ENCODE assay signal across 9 cellular contexts in the genomic region with DNA sequence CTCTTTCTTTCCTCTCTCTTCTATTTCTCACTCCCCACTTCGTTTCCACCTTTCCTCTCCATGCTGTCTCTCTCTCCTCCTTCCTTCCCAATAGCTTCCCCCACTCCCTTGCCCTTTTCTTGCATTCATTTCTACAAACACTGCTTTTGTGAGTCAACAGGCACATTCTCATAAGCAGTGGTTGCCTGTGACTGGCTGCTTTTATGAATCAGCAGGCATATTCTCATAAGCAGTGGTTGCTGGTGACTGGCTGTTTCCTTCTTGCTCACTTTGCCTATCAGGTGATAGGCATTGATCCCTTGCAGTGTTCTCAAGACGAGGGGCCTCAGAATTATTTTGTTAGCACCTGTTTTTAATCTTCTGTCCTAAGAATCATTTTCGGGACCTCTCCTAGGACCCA.
DNase-seq lines count a peak whose midpoint lies in the region; ATAC-seq and TF ChIP-seq lines count a peak whose summit lies in the region.
"Had no signal": no experiment of that assay in that cellular context is flagged by ENCODE, and none has a peak within 500 bp of the region (broad histone marks: within the 10 kb centered on the region; RNA-seq: fewer than 3 reads in every experiment).

No MANE protein-coding gene starts in this region.

- H3K36me3 ChIP-seq in mammary epithelial cell (ENCODE audit: insufficient read depth, low read length) (no peaks in the 10 kb centered on the region), osteoblast (ENCODE audit: insufficient read depth, low read length) (no peaks in the 10 kb centered on the region)

- peak; percentile 7 for DNase-seq in GM04504 (ENCODE audit: low read depth)
- DNase-seq in HS-5 (ENCODE audit: low read depth), result peak; percentile 45
- DNase-seq in mammary epithelial cell, result peak; percentile 82
- peak; percentile 85 for DNase-seq in osteoblast (ENCODE audit: insufficient read length, low spot score, missing footprints)
- DNase-seq in DMS153 (lab: John Stamatoyannopoulos, UW), result no peak
- DNase-seq in NCI-H2171 (lab: John Stamatoyannopoulos, UW), result no peak
- DNase-seq in NAMALWA (ENCODE audit: low spot score), result no peak
- DNase-seq: NCI-H1417 had no signal

- H3K9ac ChIP-seq in mammary epithelial cell (ENCODE audit: insufficient read depth, low read length), result no peak overlapping the region

- H2AFZ ChIP-seq in mammary epithelial cell (ENCODE audit: low read depth, low read length) (no peak overlapping the region), osteoblast (ENCODE audit: low read length) (peak overlapping the region; percentile 66)

- H3K4me2 ChIP-seq in mammary epithelial cell (ENCODE audit: insufficient read depth, low read depth, low read length) (no peak overlapping the region), osteoblast (ENCODE audit: insufficient read depth, low read length) (peak overlapping the region; percentile 4)

- WGBS in mammary epithelial cell (ENCODE audit: low coverage, missing lambda C conversion rate), result 89% methylated on average over 3 of the region's 3 CpGs

- intact Hi-C loops in mammary epithelial cell (cut with micrococcal nuclease), result no loop called here

- H3K9me3 ChIP-seq in mammary epithelial cell (replicated peaks; ENCODE audit: insufficient read depth, low read length) (no peaks in the 10 kb centered on the region), osteoblast (ENCODE audit: low read depth, low read length) (no peaks in the 10 kb centered on the region)

- H3K79me2 ChIP-seq in mammary epithelial cell (ENCODE audit: insufficient read depth, low read length) (no peaks in the 10 kb centered on the region), osteoblast (ENCODE audit: insufficient read depth, low read length) (no peaks in the 10 kb centered on the region)

- TF ChIP-seq CTCF in mammary epithelial cell (conservative IDR thresholded peaks at IDR 0.05 in 1 of 2, IDR thresholded peaks at IDR 0.05 in 1 of 2; ENCODE audit: extremely low read depth in 1 of 2, insufficient read depth in 1 of 2, low read depth in 1 of 2, low read length in 2 of 2) (no peak), osteoblast (IDR thresholded peaks at IDR 0.05; ENCODE audit: extremely low read depth, low read depth, low read length) (no peak)

- H3K4me3 ChIP-seq in mammary epithelial cell (replicated peaks in 1 of 3; ENCODE audit: insufficient read depth in 1 of 3, low read depth in 2 of 3, low read length in 3 of 3), result no peak overlapping the region
- H3K4me3 ChIP-seq in osteoblast (ENCODE audit: insufficient read depth, low read length), result no peak overlapping the region

- no peaks in the 10 kb centered on the region for H3K4me1 ChIP-seq in mammary epithelial cell (ENCODE audit: insufficient read depth, low read length)
- H3K4me1 ChIP-seq in osteoblast (ENCODE audit: insufficient read depth, low read length), result peaks cover 8% of the 10 kb centered on the region

- H3K27ac ChIP-seq in mammary epithelial cell (ENCODE audit: insufficient read depth, low read depth, low read length) (no peak overlapping the region), osteoblast (ENCODE audit: low read depth, low read length) (no peak overlapping the region)

- CTCF ChIA-PET in mammary epithelial cell (lab: Charles Lee; ENCODE audit: low non-redundant PET), result no interaction called here

- no peak for ATAC-seq in GM21576 (IDR thresholded peaks at IDR 0.05; ENCODE audit: unreplicated experiment)

- BruUV-seq in mammary epithelial cell (replicated peaks; lab: Mats Ljungman, UMichigan), result no TSS peak

- no peaks in the 10 kb centered on the region for H3K27me3 ChIP-seq in mammary epithelial cell (ENCODE audit: insufficient read depth, low read length)
- peaks cover 9% of the 10 kb centered on the region for H3K27me3 ChIP-seq in osteoblast (ENCODE audit: insufficient read depth, low read length)

- dilution Hi-C loops in mammary epithelial cell (cut with HindIII; ENCODE audit: low sequenced_read_pairs), result no loop called here

- H4K20me1 ChIP-seq in mammary epithelial cell (ENCODE audit: insufficient read depth, low read length) (no peaks in the 10 kb centered on the region), osteoblast (ENCODE audit: insufficient read depth, low read length) (no peaks in the 10 kb centered on the region)

- in situ Hi-C loops in mammary epithelial cell (cut with MboI; ENCODE audit: low sequenced_read_pairs in 2 of 2), result no loop called here

Comparison
In these comparisons a context has a peak if more than half of its experiments do, and no peak if none do; other contexts are left out.
1. DNase-seq: peak in GM04504 (single experiment), HS-5 (single experiment), mammary epithelial cell (single experiment) and osteoblast (single experiment); none in DMS153 (single experiment), NCI-H2171 (single experiment) and NAMALWA (single experiment).